7 cellular contexts compared by ENCODE assay signal in genomic region chr13:66911411-66911939, GRCh38.
"Had no signal": no experiment of that assay in that cellular context is flagged by ENCODE, and none has a peak within 500 bp of the region (broad histone marks: within the 10 kb centered on the region; RNA-seq: fewer than 3 reads in every experiment).

No MANE protein-coding gene starts in this region.

- H3K4me2 ChIP-seq: GM23338 had no signal

- H3K27ac Mint-ChIP-seq: GM23338, HFFc6, IgD-negative memory B cell had no signal

- H2AFZ ChIP-seq: GM23338 had no signal

- H3K9me3 Mint-ChIP-seq: GM23338, HFFc6 had no signal

- H3K27me3 Mint-ChIP-seq: IgD-negative memory B cell had no signal

- H3K4me3 Mint-ChIP-seq: GM23338, HFFc6, IgD-negative memory B cell had no signal

- H3K4me3 ChIP-seq: GM23338, HAP-1 had no signal

- H3K36me3 ChIP-seq: HAP-1 had no signal

- DNase-seq: H7, HFFc6, KG1 had no signal

- H3K9me3 ChIP-seq: HAP-1 had no signal

- H3K36me3 Mint-ChIP-seq: IgD-negative memory B cell had no signal

- H3K27ac ChIP-seq: HL-60 had no signal
